Comparison of ENCODE assay signal across 18 cellular contexts in genomic region chr18:27780061-27780740, GRCh38.
"Had no signal": no experiment of that assay in that cellular context is flagged by ENCODE, and none has a peak within 500 bp of the region (broad histone marks: within the 10 kb centered on the region; RNA-seq: fewer than 3 reads in every experiment).

No MANE protein-coding gene starts in this region.

- FAIRE-seq: endothelial cell of umbilical vein, small intestine had no signal

- ATAC-seq: body of pancreas; natural killer cell; stimulated activated naive CD8-positive, alpha-beta T cell treated with anti-CD3 and anti-CD28 coated beads, Interleukin-15, Interleukin-2, amounts not matched to agents 100 U/mL and 50 U/mL, for 24 hours; T-helper 17 cell had no signal

- H3K4me1 ChIP-seq: adrenal gland, body of pancreas had no signal

- H3K27ac ChIP-seq: adrenal gland, body of pancreas, WERI-Rb-1 had no signal

- DNase-seq: activated CD4-positive, alpha-beta T cell treated with anti-CD3 and anti-CD28 coated beads, Interleukin-2, amount 50 U/mL, for 48 hours; activated naive CD4-positive, alpha-beta T cell treated with anti-CD3 and anti-CD28 coated beads, Interleukin-2, amount 10 ng/mL, durations not matched to agents 7 days and 5 days; adrenal gland; body of pancreas; cortex of kidney; effector CD4-positive, alpha-beta T cell; foreskin melanocyte; head of caudate nucleus; natural killer cell; posterior cingulate gyrus; retina; small intestine; stimulated activated CD4-positive, alpha-beta T cell treated with anti-CD3 and anti-CD28 coated beads, Interleukin-4, amount 100 ng/mL, for 4 hours; stimulated activated CD8-positive, alpha-beta memory T cell treated with anti-CD3 and anti-CD28 coated beads, Interleukin-4, amount 100 ng/mL, for 48 hours; stimulated activated naive CD8-positive, alpha-beta T cell treated with anti-CD3 and anti-CD28 coated beads, Interleukin-15, Interleukin-2, amounts not matched to agents 100 U/mL and 50 U/mL, for 24 hours; T-helper 17 cell; WERI-Rb-1 had no signal

- H3K27me3 ChIP-seq: body of pancreas had no signal

- H3K36me3 ChIP-seq: adrenal gland, WERI-Rb-1 had no signal

- H3K9me3 ChIP-seq: adrenal gland, body of pancreas had no signal

- H3K4me3 ChIP-seq: adrenal gland, body of pancreas had no signal
